ENCODE assay signal across 36 cellular contexts in genomic region chr14:29098625-29099024, GRCh38.
"Had no signal": no experiment of that assay in that cellular context is flagged by ENCODE, and none has a peak within 500 bp of the region (broad histone marks: within the 10 kb centered on the region; RNA-seq: fewer than 3 reads in every experiment).

No MANE protein-coding gene starts in this region.

- H3K9me3 Mint-ChIP-seq: WTC11 had no signal

- ATAC-seq: activated CD4-positive, alpha-beta T cell treated with anti-CD3 and anti-CD28 coated beads for 36 hours; activated CD4-positive, CD25-positive, alpha-beta regulatory T cell treated with anti-CD3 and anti-CD28 coated beads, Interleukin-2, amount 50 U/mL, for 24 hours; activated CD8-positive, alpha-beta T cell treated with anti-CD3 and anti-CD28 coated beads, Interleukin-2, amount 10 ng/mL, durations not matched to agents 7 days and 5 days; body of pancreas; PC-3; WTC11 had no signal

- H3K4me1 Mint-ChIP-seq: activated CD4-positive, alpha-beta T cell treated with anti-CD3 and anti-CD28 coated beads for 36 hours; activated CD4-positive, alpha-beta T cell treated with anti-CD3 and anti-CD28 coated beads, Interleukin-2, amount 10 ng/mL, durations not matched to agents 7 days and 5 days; activated naive CD4-positive, alpha-beta T cell treated with anti-CD3 and anti-CD28 coated beads, Interleukin-2, amount 50 U/mL, for 24 hours; activated naive CD8-positive, alpha-beta T cell treated with anti-CD3 and anti-CD28 coated beads, Interleukin-2, amount 10 ng/mL, durations not matched to agents 7 days and 5 days; WTC11 had no signal

- FAIRE-seq: astrocyte, bronchial epithelial cell, TTC549 had no signal

- H3K36me3 Mint-ChIP-seq: activated naive CD4-positive, alpha-beta T cell treated with anti-CD3 and anti-CD28 coated beads, Interleukin-2, amount 50 U/mL, for 24 hours; activated naive CD8-positive, alpha-beta T cell treated with anti-CD3 and anti-CD28 coated beads, Interleukin-2, amount 10 ng/mL, durations not matched to agents 7 days and 5 days; WTC11 had no signal

- H3K4me3 Mint-ChIP-seq: activated CD4-positive, alpha-beta T cell treated with anti-CD3 and anti-CD28 coated beads for 36 hours; activated CD4-positive, alpha-beta T cell treated with anti-CD3 and anti-CD28 coated beads, Interleukin-2, amount 10 ng/mL, durations not matched to agents 7 days and 5 days; activated CD8-positive, alpha-beta T cell treated with anti-CD3 and anti-CD28 coated beads, Interleukin-2, amount 10 ng/mL, durations not matched to agents 7 days and 5 days; activated naive CD4-positive, alpha-beta T cell treated with anti-CD3 and anti-CD28 coated beads, Interleukin-2, amount 50 U/mL, for 24 hours; activated naive CD8-positive, alpha-beta T cell treated with anti-CD3 and anti-CD28 coated beads, Interleukin-2, amount 10 ng/mL, durations not matched to agents 7 days and 5 days; activated T-cell treated with anti-CD3 and anti-CD28 coated beads, Interleukin-2, amount 50 U/mL, for 24 hours; T-helper 1 cell treated with Interleukin-12 subunit alpha and Interleukin-12 subunit beta and Interleukin-4 antibody, amounts not matched to agents 30 μg/mL and 1 μg/mL, for 36 hours; T-helper 2 cell treated with Interferon-gamma antibody and Interleukin-4, amounts not matched to agents 5 μg/mL and 100 μg/mL, for 36 hours; WTC11 had no signal

- H3K4me1 ChIP-seq: body of pancreas, Peyer's patch, SJSA1 had no signal

- H3K27me3 Mint-ChIP-seq: activated CD4-positive, alpha-beta T cell treated with anti-CD3 and anti-CD28 coated beads for 36 hours; activated CD4-positive, alpha-beta T cell treated with anti-CD3 and anti-CD28 coated beads, Interleukin-2, amount 10 ng/mL, durations not matched to agents 7 days and 5 days; activated naive CD4-positive, alpha-beta T cell treated with anti-CD3 and anti-CD28 coated beads, Interleukin-2, amount 50 U/mL, for 24 hours; activated naive CD8-positive, alpha-beta T cell treated with anti-CD3 and anti-CD28 coated beads, Interleukin-2, amount 10 ng/mL, durations not matched to agents 7 days and 5 days; activated T-cell treated with anti-CD3 and anti-CD28 coated beads, Interleukin-2, amount 50 U/mL, for 24 hours had no signal

- H3K9me3 ChIP-seq: body of pancreas, Peyer's patch, SJSA1, SK-N-SH had no signal

- H3K27me3 ChIP-seq: body of pancreas, Peyer's patch, SJSA1 had no signal

- DNase-seq: activated CD4-positive, alpha-beta T cell treated with anti-CD3 and anti-CD28 coated beads for 36 hours; activated CD4-positive, alpha-beta T cell treated with anti-CD3 and anti-CD28 coated beads, Interleukin-2, amount 10 ng/mL, durations not matched to agents 7 days and 5 days; activated CD4-positive, alpha-beta T cell treated with anti-CD3 and anti-CD28 coated beads, Interleukin-2, amount 50 U/mL, for 48 hours; activated CD8-positive, alpha-beta T cell treated with anti-CD3 and anti-CD28 coated beads, Interleukin-2, amount 10 ng/mL, durations not matched to agents 7 days and 5 days; activated gamma-delta T cell; activated naive CD4-positive, alpha-beta T cell treated with Interleukin-2 at 50 U/mL for 16 hours; activated naive CD8-positive, alpha-beta T cell treated with anti-CD3 and anti-CD28 coated beads, Interleukin-2, amount 10 ng/mL, durations not matched to agents 7 days and 5 days; activated T-cell treated with anti-CD3 and anti-CD28 coated beads, Interleukin-2, amount 50 U/mL, for 24 hours; amygdala; body of pancreas; central memory CD4-positive, alpha-beta T cell; MM.1S; MV-4-11; NCI-H1092; NCI-H187 treated with DMSO at 0.1 percent for 48 hours; NCI-H2171 treated with DMSO at 0.1 percent for 48 hours; NCI-H446; NCI-H510A treated with DMSO at 0.1 percent for 48 hours; NCI-H526 treated with DMSO at 0.1 percent for 48 hours; NCI-H82; PC-3; Peyer's patch; RPMI8226; SHP77 treated with DMSO at 0.1 percent for 48 hours; SK-N-SH had no signal

- H3K4me3 ChIP-seq: body of pancreas, Peyer's patch, SJSA1 had no signal

- H3K4me2 ChIP-seq: KMS-11, SK-N-SH had no signal

- H3K27ac Mint-ChIP-seq: activated CD4-positive, alpha-beta T cell treated with anti-CD3 and anti-CD28 coated beads for 36 hours; activated CD4-positive, alpha-beta T cell treated with anti-CD3 and anti-CD28 coated beads, Interleukin-2, amount 10 ng/mL, durations not matched to agents 7 days and 5 days; activated CD8-positive, alpha-beta T cell treated with anti-CD3 and anti-CD28 coated beads, Interleukin-2, amount 10 ng/mL, durations not matched to agents 7 days and 5 days; activated naive CD4-positive, alpha-beta T cell treated with anti-CD3 and anti-CD28 coated beads, Interleukin-2, amount 50 U/mL, for 24 hours; activated naive CD8-positive, alpha-beta T cell treated with anti-CD3 and anti-CD28 coated beads, Interleukin-2, amount 10 ng/mL, durations not matched to agents 7 days and 5 days; activated T-cell treated with anti-CD3 and anti-CD28 coated beads, Interleukin-2, amount 50 U/mL, for 24 hours; activated T-helper 2 cell treated with anti-CD3 and anti-CD28 coated beads, Interferon-gamma antibody, Interleukin-2, Interleukin-4, amounts not matched to agents 10 μg/mL and 5 μg/mL and 100 μg/mL, durations not matched to agents 14 hours and 24 hours and 36 hours; T-helper 1 cell treated with Interleukin-12 subunit alpha and Interleukin-12 subunit beta and Interleukin-4 antibody, amounts not matched to agents 30 μg/mL and 1 μg/mL, for 36 hours; T-helper 2 cell treated with Interferon-gamma antibody and Interleukin-4, amounts not matched to agents 5 μg/mL and 100 μg/mL, for 36 hours; WTC11 had no signal

- H3K36me3 ChIP-seq: Peyer's patch, SJSA1 had no signal

- H3K9ac ChIP-seq: KMS-11, SK-N-SH had no signal

- H3K27ac ChIP-seq: body of pancreas, KMS-11, Peyer's patch, SJSA1 had no signal
